In the genomic region with DNA sequence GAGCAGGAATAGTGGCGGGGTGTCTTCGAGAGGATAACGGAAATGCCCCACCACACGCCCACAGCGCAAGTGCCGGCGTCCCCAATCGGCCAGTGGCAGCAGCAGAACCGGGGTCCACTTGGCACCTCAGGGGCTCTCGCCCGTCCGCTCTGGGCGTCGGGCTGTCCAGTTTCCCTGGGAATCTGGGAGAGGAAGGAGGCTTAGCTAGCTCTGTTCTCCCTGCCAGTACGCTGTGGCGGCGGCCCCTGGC, we compare ENCODE assay signal across 8 cellular contexts. TPM values are rescaled to one million over a fixed set of nuclear protein-coding genes. Genes with fewer than 3 reads are reported as not detected.
DNase-seq lines count a peak whose midpoint lies in the region; ATAC-seq lines count a peak whose summit lies in the region.

No MANE protein-coding gene starts in this region.

- H3K9me3 ChIP-seq in iPS DF 6.9 (ENCODE audit: control insufficient read depth, insufficient read depth, low read length), result no peaks in the 10 kb centered on the region

- peak overlapping the region; percentile 96 for H3K27ac ChIP-seq in angular gyrus (ENCODE audit: low read depth, low read length)
- no peak overlapping the region for H3K27ac ChIP-seq in iPS DF 6.9 (ENCODE audit: low read length)
- H3K27ac ChIP-seq in skin epidermis, result peak overlapping the region in 18 of 21 experiments; percentile 5 to 98 (median 89)

- H3K4me1 ChIP-seq in iPS DF 6.9 (ENCODE audit: control insufficient read depth, insufficient read depth, low read length), result no peaks in the 10 kb centered on the region

- no CpG with 5 or more reads among the region's 17 CpGs for WGBS in iPS DF 6.9 (ENCODE audit: insufficient coverage, insufficient read length)

- H3K27me3 ChIP-seq in iPS DF 6.9 (ENCODE audit: control insufficient read depth, insufficient read depth, low read length), result peaks cover 9% of the 10 kb centered on the region; the same call in 1 of the 2 replicates

- ATAC-seq in GM21619 (IDR thresholded peaks at IDR 0.05; ENCODE audit: unreplicated experiment), result peak; percentile 25

- no peaks in the 10 kb centered on the region for H3K36me3 ChIP-seq in iPS DF 6.9 (ENCODE audit: control insufficient read depth, insufficient read depth, low read length)

- peak overlapping the region; percentile 73; the same call in 1 of the 2 replicates for H3K4me3 ChIP-seq in iPS DF 6.9 (ENCODE audit: low read length)
- peak overlapping the region; percentile 50 to 88 (median 80) for H3K4me3 ChIP-seq in skin epidermis

- DNase-seq in EL (peak; percentile 54), LHCN-M2 (ENCODE audit: low read depth) (peak; percentile 44), iPS DF 6.9 (ENCODE audit: low read depth, low spot score) (no peak), NCI-H1092 treated with DMSO at 0.1 percent for 48 hours (lab: John Stamatoyannopoulos, UW) (no peak), SKM-1 (lab: John Stamatoyannopoulos, UW; ENCODE audit: unreplicated experiment) (no peak)

RNA-seq across cellular contexts. Expression of gene CCDC54, which starts 53.7 kb away (rescaled TPM):
- total RNA-seq in LHCN-M2 (2014; rRNA removed), result not detected in 2 replicates
- 0.13 TPM for polyA plus RNA-seq in LHCN-M2 (2012)

Comparison
In these comparisons a context has a peak if more than half of its experiments do, and no peak if none do; other contexts are left out.
1. DNase-seq: peak in EL (single experiment) and LHCN-M2 (single experiment); none in iPS DF 6.9 (single experiment), NCI-H1092 treated with DMSO at 0.1 percent for 48 hours (single experiment) and SKM-1 (single experiment).